ENCODE assay signal across 24 cellular contexts in genomic region chr18:63961430-63961980, GRCh38. TPM values are rescaled to one million over a fixed set of nuclear protein-coding genes. Genes with fewer than 3 reads are reported as not detected.
"Had no signal": no experiment of that assay in that cellular context is flagged by ENCODE, and none has a peak within 500 bp of the region (broad histone marks: within the 10 kb centered on the region; RNA-seq: fewer than 3 reads in every experiment).

No MANE protein-coding gene starts in this region.

- H3K36me3 ChIP-seq: sigmoid colon, stomach had no signal

- H3K9me3 ChIP-seq: body of pancreas, sigmoid colon, stomach had no signal

- H3K9me3 Mint-ChIP-seq: activated B cell treated with CpG ODN at 0.5 μM for 24 hours; activated CD4-positive, alpha-beta memory T cell treated with anti-CD3 and anti-CD28 coated beads, Interleukin-2, amount 10 ng/mL, durations not matched to agents 7 days and 5 days; activated naive CD4-positive, alpha-beta T cell treated with anti-CD3 and anti-CD28 coated beads for 36 hours; endodermal cell; nephron progenitor cell; stimulated activated effector memory CD8-positive, alpha-beta T cell treated with anti-CD3 and anti-CD28 coated beads, Interleukin-12 subunit alpha, Interleukin-12 subunit beta, amount 100 ng/mL, for 72 hours; T-helper 2 cell treated with Interferon-gamma antibody and Interleukin-4, amounts not matched to agents 5 μg/mL and 100 μg/mL, for 36 hours had no signal

- H3K36me3 Mint-ChIP-seq: activated CD8-positive, alpha-beta memory T cell treated with anti-CD3 and anti-CD28 coated beads, Interleukin-2, amount 10 ng/mL, durations not matched to agents 7 days and 5 days; stimulated activated effector memory CD8-positive, alpha-beta T cell treated with anti-CD3 and anti-CD28 coated beads, Interleukin-12 subunit alpha, Interleukin-12 subunit beta, amount 100 ng/mL, for 72 hours had no signal

- H3K4me1 Mint-ChIP-seq: activated B cell treated with CpG ODN at 0.5 μM for 24 hours; activated CD8-positive, alpha-beta memory T cell treated with anti-CD3 and anti-CD28 coated beads, Interleukin-2, amount 10 ng/mL, durations not matched to agents 7 days and 5 days; endodermal cell; nephron progenitor cell; stimulated activated effector memory CD8-positive, alpha-beta T cell treated with anti-CD3 and anti-CD28 coated beads, Interleukin-12 subunit alpha, Interleukin-12 subunit beta, amount 100 ng/mL, for 72 hours had no signal

- H3K27me3 ChIP-seq: body of pancreas, dorsolateral prefrontal cortex, foreskin keratinocyte had no signal

- H3K4me1 ChIP-seq: body of pancreas, foreskin keratinocyte, sigmoid colon had no signal

- H3K27ac Mint-ChIP-seq: activated B cell treated with CpG ODN at 0.5 μM for 24 hours; activated CD4-positive, alpha-beta memory T cell treated with anti-CD3 and anti-CD28 coated beads, Interleukin-2, amount 10 ng/mL, durations not matched to agents 7 days and 5 days; activated CD8-positive, alpha-beta memory T cell treated with anti-CD3 and anti-CD28 coated beads, Interleukin-2, amount 10 ng/mL, durations not matched to agents 7 days and 5 days; activated naive CD4-positive, alpha-beta T cell treated with anti-CD3 and anti-CD28 coated beads for 36 hours; endodermal cell; nephron progenitor cell; stimulated activated effector memory CD8-positive, alpha-beta T cell treated with anti-CD3 and anti-CD28 coated beads, Interleukin-12 subunit alpha, Interleukin-12 subunit beta, amount 100 ng/mL, for 72 hours; T-helper 2 cell treated with Interferon-gamma antibody and Interleukin-4, amounts not matched to agents 5 μg/mL and 100 μg/mL, for 36 hours had no signal

- DNase-seq: activated B cell treated with CpG ODN at 0.5 μM for 24 hours; activated CD4-positive, alpha-beta memory T cell treated with anti-CD3 and anti-CD28 coated beads, Interleukin-2, amount 10 ng/mL, durations not matched to agents 7 days and 5 days; activated CD4-positive, alpha-beta T cell treated with anti-CD3 and anti-CD28 coated beads for 4 hours; activated CD8-positive, alpha-beta memory T cell treated with anti-CD3 and anti-CD28 coated beads, Interleukin-2, amount 10 ng/mL, durations not matched to agents 7 days and 5 days; activated naive CD4-positive, alpha-beta T cell treated with anti-CD3 and anti-CD28 coated beads for 36 hours; body of pancreas; caudate nucleus; dorsolateral prefrontal cortex; endodermal cell; nephron progenitor cell; nucleus accumbens; sigmoid colon; stimulated activated CD4-positive, alpha-beta T cell treated with anti-CD3 and anti-CD28 coated beads, Interleukin-4, amount 100 ng/mL, for 24 hours; stomach had no signal

- H3K4me3 Mint-ChIP-seq: activated B cell treated with CpG ODN at 0.5 μM for 24 hours; activated CD4-positive, alpha-beta memory T cell treated with anti-CD3 and anti-CD28 coated beads, Interleukin-2, amount 10 ng/mL, durations not matched to agents 7 days and 5 days; activated CD8-positive, alpha-beta memory T cell treated with anti-CD3 and anti-CD28 coated beads, Interleukin-2, amount 10 ng/mL, durations not matched to agents 7 days and 5 days; activated naive CD4-positive, alpha-beta T cell treated with anti-CD3 and anti-CD28 coated beads for 36 hours; endodermal cell; nephron progenitor cell; stimulated activated effector memory CD8-positive, alpha-beta T cell treated with anti-CD3 and anti-CD28 coated beads, Interleukin-12 subunit alpha, Interleukin-12 subunit beta, amount 100 ng/mL, for 72 hours; T-helper 2 cell treated with Interferon-gamma antibody and Interleukin-4, amounts not matched to agents 5 μg/mL and 100 μg/mL, for 36 hours had no signal

- H3K27ac ChIP-seq: body of pancreas, dorsolateral prefrontal cortex, epithelial cell of prostate, foreskin keratinocyte, sigmoid colon, stomach had no signal

- H3K4me3 ChIP-seq: body of pancreas, dorsolateral prefrontal cortex, sigmoid colon, stomach had no signal

RNA-seq across cellular contexts. Expression of gene HMSD, which starts 12.4 kb away (rescaled TPM):
- total RNA-seq: body of pancreas, lung microvascular endothelial cell, myocyte, renal cortical epithelial cell, sigmoid colon, stomach had no signal
- polyA plus RNA-seq: urinary bladder had no signal

RNA-seq across cellular contexts. Expression of gene SERPINB10, which starts 53.7 kb away (rescaled TPM):
- total RNA-seq: activated B cell treated with CpG ODN at 0.5 μM for 24 hours; activated CD4-positive, alpha-beta memory T cell treated with anti-CD3 and anti-CD28 coated beads, Interleukin-2, amount 10 ng/mL, durations not matched to agents 7 days and 5 days; activated naive CD4-positive, alpha-beta T cell treated with anti-CD3 and anti-CD28 coated beads for 36 hours; body of pancreas; endodermal cell; fibroblast of lung; lung microvascular endothelial cell; myocyte; renal cortical epithelial cell; sigmoid colon; temporal lobe had no signal
- polyA plus RNA-seq: urinary bladder had no signal
